1 cellular context compared by ENCODE assay signal in the genomic region with DNA sequence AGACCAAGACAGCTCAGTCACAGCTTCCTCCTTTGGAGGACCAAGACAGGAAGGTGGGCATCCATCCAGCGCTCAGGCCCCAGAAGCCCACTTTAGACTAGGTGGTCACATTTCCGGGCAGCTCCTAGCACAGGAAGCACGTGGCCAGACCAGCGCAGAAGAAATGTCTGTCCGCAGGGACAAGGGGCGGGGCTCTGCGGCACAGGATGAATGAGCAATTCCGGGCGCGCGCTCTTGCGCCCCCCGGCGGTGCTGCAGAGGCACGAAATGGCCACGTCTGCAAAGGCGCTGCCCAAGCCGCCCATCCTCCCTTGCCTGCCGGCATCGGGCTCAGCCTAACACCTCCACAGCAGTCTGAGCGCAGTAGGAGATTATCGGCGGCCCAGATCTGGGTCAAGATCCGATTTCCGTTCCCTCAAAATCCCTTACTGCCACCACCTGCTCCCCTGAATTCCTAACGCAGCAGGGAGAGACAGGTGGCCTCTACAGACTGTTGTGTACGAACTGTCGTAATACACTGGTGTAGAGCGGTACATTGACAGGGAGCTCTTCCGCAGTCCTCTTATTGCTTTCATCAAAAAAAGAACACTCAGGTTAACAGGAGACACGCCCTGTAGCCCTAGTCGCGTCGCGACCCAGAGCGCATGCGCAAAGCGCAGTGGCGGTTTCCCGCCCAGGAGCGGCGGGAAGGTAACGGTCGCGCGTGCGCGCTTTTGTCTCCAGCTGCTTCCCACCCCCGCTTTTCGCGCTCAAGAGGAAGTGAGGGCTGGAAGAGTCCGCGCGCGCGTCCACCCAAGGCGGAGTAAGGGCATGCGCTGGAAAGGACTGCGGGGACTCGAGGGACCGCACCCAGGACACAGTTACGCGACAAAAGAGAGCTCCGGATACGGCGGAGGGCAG.
A peak's percentile ranks its signal among the peaks of the same experiment; 100 is the strongest.
TF ChIP-seq lines count a peak whose summit lies in the region.

No MANE protein-coding gene starts in this region.

TF ChIP-seq in neural cell, 6 proteins besides CTCF, POLR2A, EP300 and RAD21:
- TF ChIP-seq TAF1 (IDR thresholded peaks at IDR 0.05; ENCODE audit: low read depth), result peak; percentile 29
- peak; percentile 88 for TF ChIP-seq SMC3 (conservative IDR thresholded peaks at IDR 0.05; ENCODE audit: poor library complexity)
- no peak for TF ChIP-seq EZH2 (IDR thresholded peaks at IDR 0.05; ENCODE audit: borderline replicate concordance, insufficient read depth, low read length, poor library complexity, severe bottlenecking)
- TF ChIP-seq POLR2AphosphoS5 (IDR thresholded peaks at IDR 0.05), result peak; percentile 60
- TF ChIP-seq, protein P1, sequence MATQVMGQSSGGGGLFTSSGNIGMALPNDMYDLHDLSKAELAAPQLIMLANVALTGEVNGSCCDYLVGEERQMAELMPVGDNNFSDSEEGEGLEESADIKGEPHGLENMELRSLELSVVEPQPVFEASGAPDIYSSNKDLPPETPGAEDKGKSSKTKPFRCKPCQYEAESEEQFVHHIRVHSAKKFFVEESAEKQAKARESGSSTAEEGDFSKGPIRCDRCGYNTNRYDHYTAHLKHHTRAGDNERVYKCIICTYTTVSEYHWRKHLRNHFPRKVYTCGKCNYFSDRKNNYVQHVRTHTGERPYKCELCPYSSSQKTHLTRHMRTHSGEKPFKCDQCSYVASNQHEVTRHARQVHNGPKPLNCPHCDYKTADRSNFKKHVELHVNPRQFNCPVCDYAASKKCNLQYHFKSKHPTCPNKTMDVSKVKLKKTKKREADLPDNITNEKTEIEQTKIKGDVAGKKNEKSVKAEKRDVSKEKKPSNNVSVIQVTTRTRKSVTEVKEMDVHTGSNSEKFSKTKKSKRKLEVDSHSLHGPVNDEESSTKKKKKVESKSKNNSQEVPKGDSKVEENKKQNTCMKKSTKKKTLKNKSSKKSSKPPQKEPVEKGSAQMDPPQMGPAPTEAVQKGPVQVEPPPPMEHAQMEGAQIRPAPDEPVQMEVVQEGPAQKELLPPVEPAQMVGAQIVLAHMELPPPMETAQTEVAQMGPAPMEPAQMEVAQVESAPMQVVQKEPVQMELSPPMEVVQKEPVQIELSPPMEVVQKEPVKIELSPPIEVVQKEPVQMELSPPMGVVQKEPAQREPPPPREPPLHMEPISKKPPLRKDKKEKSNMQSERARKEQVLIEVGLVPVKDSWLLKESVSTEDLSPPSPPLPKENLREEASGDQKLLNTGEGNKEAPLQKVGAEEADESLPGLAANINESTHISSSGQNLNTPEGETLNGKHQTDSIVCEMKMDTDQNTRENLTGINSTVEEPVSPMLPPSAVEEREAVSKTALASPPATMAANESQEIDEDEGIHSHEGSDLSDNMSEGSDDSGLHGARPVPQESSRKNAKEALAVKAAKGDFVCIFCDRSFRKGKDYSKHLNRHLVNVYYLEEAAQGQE (IDR thresholded peaks at IDR 0.05; ENCODE audit: borderline replicate concordance), result no peak
- peak; percentile 95 for TF ChIP-seq MXI1 (conservative IDR thresholded peaks at IDR 0.05; ENCODE audit: poor library complexity, severe bottlenecking)
